9 cellular contexts compared by ENCODE assay signal in genomic region chr17:48586355-48586924, GRCh38. TPM values are rescaled to one million over a fixed set of nuclear protein-coding genes. Genes with fewer than 3 reads are reported as not detected.
DNase-seq lines count a peak whose midpoint lies in the region; ATAC-seq and TF ChIP-seq lines count a peak whose summit lies in the region.
"Had no signal": no experiment of that assay in that cellular context is flagged by ENCODE, and none has a peak within 500 bp of the region (broad histone marks: within the 10 kb centered on the region; RNA-seq: fewer than 3 reads in every experiment).

No MANE protein-coding gene starts in this region.

- no peak for TF ChIP-seq CTCF in fibroblast of mammary gland (conservative IDR thresholded peaks at IDR 0.05; ENCODE audit: control insufficient read depth, insufficient read depth, low read depth, low read length)

- peak; percentile 51 for ATAC-seq in stimulated activated effector memory CD8-positive, alpha-beta T cell treated with anti-CD3 and anti-CD28 coated beads, Interleukin-12 subunit alpha, Interleukin-12 subunit beta, amount 100 ng/mL, for 72 hours
- no peak for ATAC-seq in HG02840 (IDR thresholded peaks at IDR 0.05; ENCODE audit: low FRiP score, unreplicated experiment)
- ATAC-seq in HG03457 (IDR thresholded peaks at IDR 0.05; ENCODE audit: unreplicated experiment): no peak

- H3K4me1 ChIP-seq in SJCRH30: peaks cover 21% of the 10 kb centered on the region

- H3K27ac Mint-ChIP-seq in stimulated activated effector memory CD8-positive, alpha-beta T cell treated with anti-CD3 and anti-CD28 coated beads, Interleukin-12 subunit alpha, Interleukin-12 subunit beta, amount 100 ng/mL, for 72 hours: peak overlapping the region; percentile 77

- no peaks in the 10 kb centered on the region for H3K9me3 ChIP-seq in SJCRH30 (replicated peaks)

- DNase-seq in NCI-H146 (lab: John Stamatoyannopoulos, UW): peak; percentile 36
- DNase-seq in NCI-H146 treated with DMSO at 0.1 percent for 48 hours (lab: John Stamatoyannopoulos, UW; ENCODE audit: unreplicated experiment): no peak
- peak in 1 of 2 experiments; percentile 67 for DNase-seq in SJCRH30
- no peak for DNase-seq in fibroblast of mammary gland (ENCODE audit: low read depth)
- no peak for DNase-seq in stimulated activated effector memory CD8-positive, alpha-beta T cell treated with anti-CD3 and anti-CD28 coated beads, Interleukin-12 subunit alpha, Interleukin-12 subunit beta, amount 100 ng/mL, for 72 hours (ENCODE audit: low spot score in 2 of 2)
- no peak for DNase-seq in SKM-1 treated with dmso at 0.1 percent for 144 hours (lab: John Stamatoyannopoulos, UW; ENCODE audit: unreplicated experiment)
- DNase-seq: small intestine had no signal

- H3K4me3 Mint-ChIP-seq in stimulated activated effector memory CD8-positive, alpha-beta T cell treated with anti-CD3 and anti-CD28 coated beads, Interleukin-12 subunit alpha, Interleukin-12 subunit beta, amount 100 ng/mL, for 72 hours: peak overlapping the region; percentile 91

- H3K9me3 Mint-ChIP-seq in stimulated activated effector memory CD8-positive, alpha-beta T cell treated with anti-CD3 and anti-CD28 coated beads, Interleukin-12 subunit alpha, Interleukin-12 subunit beta, amount 100 ng/mL, for 72 hours: no peaks in the 10 kb centered on the region

- H3K4me3 ChIP-seq in SJCRH30 (peak overlapping the region; percentile 54), fibroblast of mammary gland (ENCODE audit: control insufficient read depth, low read depth, low read length) (peak overlapping the region; percentile 78)

- no peaks in the 10 kb centered on the region for H3K27me3 ChIP-seq in SJCRH30

- H3K27ac ChIP-seq in SJCRH30: no peak overlapping the region; the same call in 1 of the 2 replicates

- peaks cover 37% of the 10 kb centered on the region for H3K4me1 Mint-ChIP-seq in stimulated activated effector memory CD8-positive, alpha-beta T cell treated with anti-CD3 and anti-CD28 coated beads, Interleukin-12 subunit alpha, Interleukin-12 subunit beta, amount 100 ng/mL, for 72 hours

- no peaks in the 10 kb centered on the region for H3K36me3 Mint-ChIP-seq in stimulated activated effector memory CD8-positive, alpha-beta T cell treated with anti-CD3 and anti-CD28 coated beads, Interleukin-12 subunit alpha, Interleukin-12 subunit beta, amount 100 ng/mL, for 72 hours

- H3K36me3 ChIP-seq in SJCRH30: no peaks in the 10 kb centered on the region

RNA-seq across cellular contexts. Expression of gene HOXB3, which starts 3.6 kb away (rescaled TPM):
- total RNA-seq in SJCRH30 (2014; rRNA removed; shearing (Covaris generic)): 7.4 and 8.8 TPM in 2 replicates

RNA-seq across cellular contexts. Expression of gene HOXB5, which starts 7.1 kb away (rescaled TPM):
- total RNA-seq in SJCRH30 (2014; rRNA removed; shearing (Covaris generic)): 0.51 and 0.61 TPM in 2 replicates

RNA-seq across cellular contexts. Expression of gene HOXB4, which starts 8.3 kb away (rescaled TPM):
- 3.7 and 4.3 TPM in 2 replicates for total RNA-seq in SJCRH30 (2014; rRNA removed; shearing (Covaris generic))

RNA-seq across cellular contexts. Expression of gene HOXB6, which starts 18.3 kb away (rescaled TPM):
- 6.2 and 7.5 TPM in 2 replicates for total RNA-seq in SJCRH30 (2014; rRNA removed; shearing (Covaris generic))

RNA-seq across cellular contexts. Expression of gene HOXB7, which starts 24.4 kb away (rescaled TPM):
- total RNA-seq in SJCRH30 (2014; rRNA removed; shearing (Covaris generic)): 18.8 and 23.1 TPM in 2 replicates
